8 cellular contexts compared by ENCODE assay signal in genomic region chr15:75683646-75684312, GRCh38. TPM values are rescaled to one million over a fixed set of nuclear protein-coding genes. Genes with fewer than 3 reads are reported as not detected.
A peak's percentile ranks its signal among the peaks of the same experiment; 100 is the strongest.
DNase-seq lines count a peak whose midpoint lies in the region; ATAC-seq and TF ChIP-seq lines count a peak whose summit lies in the region.
"Not testable (repeated sequence)": the region's sequence is repeated elsewhere in the genome, so short reads cannot be mapped to it uniquely, and the experiment has no call there.

No MANE protein-coding gene starts in this region.

- WGBS in body of pancreas, 2 donors = 22 to 50% methylated on average over 2 to 13 of the region's 14 CpGs

- H3K36me3 ChIP-seq in NT2/D1 (ENCODE audit: insufficient read depth, insufficient read length, low read length) = peaks cover 50% of the 10 kb centered on the region
- not testable (repeated sequence) for H3K36me3 ChIP-seq in body of pancreas (replicated peaks in 1 of 2; ENCODE audit: insufficient read depth in 1 of 2, low read depth in 2 of 2)
- H3K36me3 ChIP-seq in right atrium auricular region = peaks cover 60% of the 10 kb centered on the region
- peaks cover 44 to 63% of the 10 kb centered on the region in 2 donors for H3K36me3 ChIP-seq in stomach smooth muscle (ENCODE audit: control insufficient read depth in 2 of 2, insufficient read depth in 2 of 2, low read length in 2 of 2)

- TF ChIP-seq CTCF in body of pancreas (IDR thresholded peaks at IDR 0.05) (peak; percentile 73 to 87 (median 80)), right atrium auricular region (IDR thresholded peaks at IDR 0.05) (peak; percentile 78 to 86)

- not testable (repeated sequence) for H3K27ac ChIP-seq in body of pancreas, right atrium auricular region
- H3K27ac ChIP-seq in stomach smooth muscle (ENCODE audit: low read length) = peak overlapping the region; percentile 37

- not testable (repeated sequence) for H3K9me3 ChIP-seq in NT2/D1 (ENCODE audit: insufficient read depth, low read length); body of pancreas; right atrium auricular region; stomach smooth muscle (ENCODE audit: control insufficient read depth in 2 of 2, low read length in 2 of 2)

- not testable (repeated sequence) for H3K4me1 ChIP-seq in NT2/D1 (ENCODE audit: insufficient read depth, insufficient read length)
- peaks cover 14% of the 10 kb centered on the region for H3K4me1 ChIP-seq in body of pancreas
- H3K4me1 ChIP-seq in right atrium auricular region = peaks cover 0 to 10% of the 10 kb centered on the region in 2 donors
- H3K4me1 ChIP-seq in stomach smooth muscle (ENCODE audit: control insufficient read depth, insufficient read depth, low read length) = peaks cover 23% of the 10 kb centered on the region

- not testable (repeated sequence) for TF ChIP-seq POLR2A in body of pancreas (IDR thresholded peaks at IDR 0.05)

- H3K9ac ChIP-seq in NT2/D1 (ENCODE audit: insufficient read length, low read depth) = peak overlapping the region; percentile 33
- H3K9ac ChIP-seq in stomach smooth muscle (ENCODE audit: low read length in 2 of 2) = not testable (repeated sequence)

- not testable (repeated sequence) for H3K27me3 ChIP-seq in NT2/D1 (ENCODE audit: insufficient read depth, insufficient read length); body of pancreas; right atrium auricular region; stomach smooth muscle (ENCODE audit: control insufficient read depth in 1 of 2, insufficient read depth in 2 of 2, low read length in 2 of 2)

- peak; percentile 68 for DNase-seq in Daoy (ENCODE audit: low read depth)
- peak; percentile 98 for DNase-seq in HuH-7 (ENCODE audit: low spot score)
- peak; percentile 68 for DNase-seq in NT2/D1 (ENCODE audit: low read depth, low spot score)
- DNase-seq in activated CD4-positive, alpha-beta T cell treated with anti-CD3 and anti-CD28 coated beads for 48 hours = peak; percentile 81
- peak; percentile 68 to 78 (median 71) for DNase-seq in body of pancreas
- DNase-seq in right atrium auricular region (ENCODE audit: low spot score) = peak; percentile 77
- DNase-seq in pons (ENCODE audit: low spot score) = peak; percentile 27

- peak; percentile 69 for ATAC-seq in body of pancreas

- not testable (repeated sequence) for H3K4me3 ChIP-seq in NT2/D1 (ENCODE audit: insufficient read length, low read depth); body of pancreas; right atrium auricular region; stomach smooth muscle (ENCODE audit: low read length in 2 of 2)

- intact Hi-C loops in body of pancreas (cut with DNase I) = loop anchor here (10.0 kb wide), 1 partner anchor 319 kb away; the partner anchor contains the start of gene MAN2C1

RNA-seq across cellular contexts. Expression of gene CSPG4, which starts 28.9 kb away (rescaled TPM):
- total RNA-seq in Daoy (2014; rRNA removed; shearing (Covaris generic)) = 21.2 and 24.7 TPM in 2 replicates
- total RNA-seq in body of pancreas = 10 to 100 TPM in 1 of 2 donors, 1 to 10 TPM in 1; 3.1 to 13.8 TPM
- 10 to 100 TPM; 32.6 to 55.6 TPM for total RNA-seq in right atrium auricular region

RNA-seq across cellular contexts. Expression of gene SNX33, which starts 36.1 kb away (rescaled TPM):
- total RNA-seq in Daoy (2014; rRNA removed; shearing (Covaris generic)) = 7.1 and 7.8 TPM in 2 replicates
- total RNA-seq in body of pancreas (10 to 100 TPM; 19.8 to 21.8 TPM), right atrium auricular region (10 to 100 TPM; 10.3 to 20.5 TPM)

RNA-seq across cellular contexts. Expression of gene IMP3, which starts 43.8 kb away (rescaled TPM):
- 115 and 126 TPM in 2 replicates for total RNA-seq in Daoy (2014; rRNA removed; shearing (Covaris generic))
- total RNA-seq in body of pancreas (10 to 100 TPM; 43.1 to 66.6 TPM), right atrium auricular region (100 to 1,000 TPM in 1 of 2 donors, 10 to 100 TPM in 1; 71.2 to 119 TPM)

RNA-seq across cellular contexts. Expression of gene SNUPN, which starts 58.3 kb away (rescaled TPM):
- 36.0 and 41.4 TPM in 2 replicates for total RNA-seq in Daoy (2014; rRNA removed; shearing (Covaris generic))
- total RNA-seq in body of pancreas (10 to 100 TPM in 1 of 2 donors, 1 to 10 TPM in 1; 7.0 to 11.2 TPM), right atrium auricular region (10 to 100 TPM; 13.7 to 17.3 TPM)

Comparison
In these comparisons a context has a peak if more than half of its experiments do, and no peak if none do; other contexts are left out.
1. DNase-seq: peak in every context shown above with its lines; median percentile 98 in HuH-7; 81 in activated CD4-positive, alpha-beta T cell treated with anti-CD3 and anti-CD28 coated beads for 48 hours; 77 in right atrium auricular region; 71 in body of pancreas; 68 in Daoy; 68 in NT2/D1; 27 in pons.